Comparison of ENCODE assay signal across 10 cellular contexts in the genomic region with DNA sequence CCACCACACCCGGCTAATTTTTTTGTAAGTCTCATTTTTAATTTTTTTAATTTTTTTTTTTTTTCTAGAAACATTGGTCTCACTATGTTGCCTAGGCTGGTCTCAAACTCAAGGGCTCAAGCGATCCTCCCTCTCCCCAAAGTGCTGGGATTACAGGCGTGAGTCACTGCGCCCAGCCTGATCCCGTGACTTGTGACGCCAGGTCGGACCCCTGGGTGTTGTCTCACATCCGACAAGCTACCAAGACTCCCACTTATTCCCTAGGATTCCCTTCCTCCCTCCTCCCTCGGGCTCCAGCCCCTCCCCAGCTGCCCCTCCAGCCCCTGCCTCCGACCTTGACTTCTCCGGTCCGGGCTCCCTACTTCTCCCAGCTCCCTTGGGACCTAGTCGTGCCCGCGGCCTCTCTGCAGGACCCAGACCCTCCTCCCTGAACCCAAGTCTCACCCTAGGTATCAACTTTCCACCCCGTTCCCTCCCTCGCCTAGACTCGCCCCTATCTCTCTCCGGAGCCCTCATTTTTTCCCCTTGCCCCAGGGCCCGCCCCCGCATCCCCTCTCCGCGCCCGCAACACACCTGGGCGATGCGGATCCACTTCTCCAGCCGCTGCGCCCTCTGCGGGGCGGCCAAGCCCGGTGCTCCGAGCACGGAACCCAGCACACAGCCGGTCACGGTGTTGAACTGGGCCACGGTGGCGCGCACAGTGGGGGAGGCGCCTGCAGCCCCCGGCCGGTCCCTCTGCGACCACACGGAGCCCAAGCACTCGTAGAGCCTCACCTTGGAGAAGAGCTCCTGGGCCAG. TPM values are rescaled to one million over a fixed set of nuclear protein-coding genes. Genes with fewer than 3 reads are reported as not detected.
DNase-seq lines count a peak whose midpoint lies in the region; ATAC-seq and TF ChIP-seq lines count a peak whose summit lies in the region.
"Had no signal": no experiment of that assay in that cellular context is flagged by ENCODE, and none has a peak within 500 bp of the region (broad histone marks: within the 10 kb centered on the region; RNA-seq: fewer than 3 reads in every experiment).

No MANE protein-coding gene starts in this region.

- intact Hi-C loops in Caco-2 (cut with micrococcal nuclease; ENCODE audit: unreplicated experiment) = no loop called here

- BruUV-seq in Caco-2 (replicated peaks; lab: Mats Ljungman, UMichigan) = no TSS peak

- H3K4me3 ChIP-seq in iPS-20b (ENCODE audit: low read length) (peak overlapping the region; percentile 56; the same call in 1 of the 2 replicates), Caco-2 (ENCODE audit: low read depth, low read length) (no peak overlapping the region)
- H3K4me3 ChIP-seq: A549 had no signal

- DNase-seq in activated CD8-positive, alpha-beta memory T cell treated with anti-CD3 and anti-CD28 coated beads for 24 hours = peak; percentile 66
- no peak for DNase-seq in activated CD8-positive, alpha-beta memory T cell treated with anti-CD3 and anti-CD28 coated beads, Interleukin-2, amount 10 ng/mL, durations not matched to agents 7 days and 5 days
- peak; percentile 68 for DNase-seq in activated naive CD8-positive, alpha-beta T cell treated with anti-CD3 and anti-CD28 coated beads for 36 hours
- peak; percentile 63 for DNase-seq in stimulated activated naive CD8-positive, alpha-beta T cell treated with anti-CD3 and anti-CD28 coated beads, Interleukin-15, Interleukin-2, amounts not matched to agents 100 U/mL and 50 U/mL, for 24 hours
- DNase-seq in GF-D8 (lab: John Stamatoyannopoulos, UW) (no peak), Caco-2 (no peak)

- H3K4me1 ChIP-seq in iPS-20b (ENCODE audit: insufficient read depth, low read length) = no peaks in the 10 kb centered on the region
- no peaks in the 10 kb centered on the region for H3K4me1 ChIP-seq in Caco-2
- H3K4me1 ChIP-seq: A549 had no signal

- CTCF ChIA-PET in activated CD8-positive, alpha-beta memory T cell treated with anti-CD3 and anti-CD28 coated beads, Interleukin-2, amount 10 ng/mL, durations not matched to agents 7 days and 5 days (lab: Charles Lee) = interaction anchor here (0.6 to 1.3 kb wide), 3 partner anchors 24 to 170 kb away, joined by 3 to 4 read pairs (median 3); no protein-coding TSS in a partner anchor
- CTCF ChIA-PET in Caco-2 (lab: Charles Lee) = interaction anchor here (1.4 kb wide), 1 partner anchor 31 kb away, joined by 3 read pairs; no protein-coding TSS in a partner anchor

- no peak overlapping the region for H3K27ac ChIP-seq in iPS-20b (ENCODE audit: low read length)
- H3K27ac ChIP-seq: A549 had no signal

- peak overlapping the region; percentile 27; the same call in 1 of the 2 replicates for H3K9ac ChIP-seq in iPS-20b (ENCODE audit: low read depth, low read length)

- H3K27me3 ChIP-seq in iPS-20b (ENCODE audit: insufficient read depth, low read length) (0 out of 2 replicates have a peak, but pooled peaks cover 5% of the 10 kb centered on the region), Caco-2 (replicated peaks; ENCODE audit: control insufficient read depth, insufficient read depth, low read length) (no peaks in the 10 kb centered on the region)

- ATAC-seq in activated CD8-positive, alpha-beta memory T cell treated with anti-CD3 and anti-CD28 coated beads, Interleukin-2, amount 10 ng/mL, durations not matched to agents 7 days and 5 days = no peak
- ATAC-seq in stimulated activated naive CD8-positive, alpha-beta T cell treated with anti-CD3 and anti-CD28 coated beads, Interleukin-15, Interleukin-2, amounts not matched to agents 100 U/mL and 50 U/mL, for 24 hours = peak; percentile 71
- no peak for ATAC-seq in HG03039 (IDR thresholded peaks at IDR 0.05; ENCODE audit: unreplicated experiment)
- ATAC-seq: A549 had no signal

- H3K4me3 Mint-ChIP-seq in activated CD8-positive, alpha-beta memory T cell treated with anti-CD3 and anti-CD28 coated beads, Interleukin-2, amount 10 ng/mL, durations not matched to agents 7 days and 5 days = no peak overlapping the region
- H3K4me3 Mint-ChIP-seq in activated naive CD8-positive, alpha-beta T cell treated with anti-CD3 and anti-CD28 coated beads for 36 hours = no peak overlapping the region
- no peak overlapping the region for H3K4me3 Mint-ChIP-seq in Caco-2 (ENCODE audit: unreplicated experiment)

- POLR2A ChIA-PET in Caco-2 (lab: Charles Lee) = interaction anchor here (1.0 kb wide), 1 partner anchor 25 kb away, joined by 5 read pairs; no protein-coding TSS in a partner anchor

- no peaks in the 10 kb centered on the region for H3K9me3 ChIP-seq in iPS-20b (ENCODE audit: insufficient read depth, low read depth, low read length)
- no peaks in the 10 kb centered on the region for H3K9me3 ChIP-seq in Caco-2
- H3K9me3 ChIP-seq: A549 had no signal

- H3K4me1 Mint-ChIP-seq in activated CD8-positive, alpha-beta memory T cell treated with anti-CD3 and anti-CD28 coated beads, Interleukin-2, amount 10 ng/mL, durations not matched to agents 7 days and 5 days = no peaks in the 10 kb centered on the region
- H3K4me1 Mint-ChIP-seq in activated naive CD8-positive, alpha-beta T cell treated with anti-CD3 and anti-CD28 coated beads for 36 hours = no peaks in the 10 kb centered on the region
- H3K4me1 Mint-ChIP-seq in Caco-2 (ENCODE audit: low read depth, unreplicated experiment) = no peaks in the 10 kb centered on the region

- H3K36me3 ChIP-seq in iPS-20b (ENCODE audit: insufficient read depth, low read depth, low read length) (peaks cover 17% of the 10 kb centered on the region; the same call in 1 of the 2 replicates), Caco-2 (ENCODE audit: control insufficient read depth, insufficient read depth, low read length) (no peaks in the 10 kb centered on the region; the same call in 1 of the 2 replicates)

- no peaks in the 10 kb centered on the region for H3K9me3 Mint-ChIP-seq in activated CD8-positive, alpha-beta memory T cell treated with anti-CD3 and anti-CD28 coated beads, Interleukin-2, amount 10 ng/mL, durations not matched to agents 7 days and 5 days (ENCODE audit: low read depth)
- no peaks in the 10 kb centered on the region for H3K9me3 Mint-ChIP-seq in activated naive CD8-positive, alpha-beta T cell treated with anti-CD3 and anti-CD28 coated beads for 36 hours
- no peaks in the 10 kb centered on the region for H3K9me3 Mint-ChIP-seq in Caco-2 (ENCODE audit: unreplicated experiment)

- peaks cover 26% of the 10 kb centered on the region for H3K27me3 Mint-ChIP-seq in activated CD8-positive, alpha-beta memory T cell treated with anti-CD3 and anti-CD28 coated beads, Interleukin-2, amount 10 ng/mL, durations not matched to agents 7 days and 5 days
- H3K27me3 Mint-ChIP-seq in activated naive CD8-positive, alpha-beta T cell treated with anti-CD3 and anti-CD28 coated beads for 36 hours = peaks cover 25% of the 10 kb centered on the region
- H3K27me3 Mint-ChIP-seq in Caco-2 (ENCODE audit: insufficient read depth, unreplicated experiment) = no peaks in the 10 kb centered on the region

- no peaks in the 10 kb centered on the region for H3K36me3 Mint-ChIP-seq in activated CD8-positive, alpha-beta memory T cell treated with anti-CD3 and anti-CD28 coated beads, Interleukin-2, amount 10 ng/mL, durations not matched to agents 7 days and 5 days
- H3K36me3 Mint-ChIP-seq in activated naive CD8-positive, alpha-beta T cell treated with anti-CD3 and anti-CD28 coated beads for 36 hours = no peaks in the 10 kb centered on the region
- peaks cover 14% of the 10 kb centered on the region for H3K36me3 Mint-ChIP-seq in Caco-2 (ENCODE audit: insufficient read depth, unreplicated experiment)

- no peak overlapping the region for H3K27ac Mint-ChIP-seq in activated CD8-positive, alpha-beta memory T cell treated with anti-CD3 and anti-CD28 coated beads, Interleukin-2, amount 10 ng/mL, durations not matched to agents 7 days and 5 days
- no peak overlapping the region for H3K27ac Mint-ChIP-seq in activated naive CD8-positive, alpha-beta T cell treated with anti-CD3 and anti-CD28 coated beads for 36 hours
- no peak overlapping the region for H3K27ac Mint-ChIP-seq in Caco-2 (ENCODE audit: unreplicated experiment)

- TF ChIP-seq CTCF in Caco-2 (IDR thresholded peaks at IDR 0.05; ENCODE audit: insufficient read depth in 1 of 2, low read depth in 1 of 2, low read length in 1 of 2, severe bottlenecking in 1 of 2, unreplicated experiment in 1 of 2) = no peak

RNA-seq across cellular contexts. Expression of a gene that starts 13.1 kb away (rescaled TPM):
- not detected for total RNA-seq in activated CD8-positive, alpha-beta memory T cell treated with anti-CD3 and anti-CD28 coated beads, Interleukin-2, amount 10 ng/mL, durations not matched to agents 7 days and 5 days
- total RNA-seq in activated naive CD8-positive, alpha-beta T cell treated with anti-CD3 and anti-CD28 coated beads for 36 hours = not detected
- 53.1 and 58.8 TPM in 2 replicates for total RNA-seq in Caco-2 (2022)

RNA-seq across cellular contexts. Expression of a gene that starts 21.9 kb away (rescaled TPM):
- 1 to 10 TPM; 8.1 to 9.1 TPM for total RNA-seq in activated CD8-positive, alpha-beta memory T cell treated with anti-CD3 and anti-CD28 coated beads, Interleukin-2, amount 10 ng/mL, durations not matched to agents 7 days and 5 days
- 1 to 10 TPM; 3.6 to 4.5 TPM for total RNA-seq in activated naive CD8-positive, alpha-beta T cell treated with anti-CD3 and anti-CD28 coated beads for 36 hours
- total RNA-seq in Caco-2 (2022) = 6.1 and 7.9 TPM in 2 replicates

RNA-seq across cellular contexts. Expression of a gene that starts 28.9 kb away (rescaled TPM):
- total RNA-seq in activated CD8-positive, alpha-beta memory T cell treated with anti-CD3 and anti-CD28 coated beads, Interleukin-2, amount 10 ng/mL, durations not matched to agents 7 days and 5 days = under 1 TPM; 0.15 to 0.54 TPM
- total RNA-seq in activated naive CD8-positive, alpha-beta T cell treated with anti-CD3 and anti-CD28 coated beads for 36 hours = under 1 TPM; 0.27 to 0.32 TPM
- total RNA-seq in Caco-2 (2022) = not detected in 2 replicates
- total RNA-seq: lung microvascular endothelial cell had no signal

RNA-seq across cellular contexts. Expression of a gene that starts 29.4 kb away (rescaled TPM):
- total RNA-seq in activated CD8-positive, alpha-beta memory T cell treated with anti-CD3 and anti-CD28 coated beads, Interleukin-2, amount 10 ng/mL, durations not matched to agents 7 days and 5 days = 100 to 1,000 TPM; 278 to 306 TPM
- total RNA-seq in activated naive CD8-positive, alpha-beta T cell treated with anti-CD3 and anti-CD28 coated beads for 36 hours = 100 to 1,000 TPM; 212 to 222 TPM
- 412 and 456 TPM in 2 replicates for total RNA-seq in Caco-2 (2022)

RNA-seq across cellular contexts. Expression of a gene that starts 31.6 kb away (rescaled TPM):
- total RNA-seq in activated CD8-positive, alpha-beta memory T cell treated with anti-CD3 and anti-CD28 coated beads, Interleukin-2, amount 10 ng/mL, durations not matched to agents 7 days and 5 days = 1 to 10 TPM; 2.6 to 3.9 TPM
- total RNA-seq in activated naive CD8-positive, alpha-beta T cell treated with anti-CD3 and anti-CD28 coated beads for 36 hours = 1 to 10 TPM; 2.1 to 2.2 TPM
- total RNA-seq in Caco-2 (2022) = 3.7 and 3.9 TPM in 2 replicates

Comparison
In these comparisons a context has a peak if more than half of its experiments do, and no peak if none do; other contexts are left out.
1. DNase-seq: peak in activated CD8-positive, alpha-beta memory T cell treated with anti-CD3 and anti-CD28 coated beads for 24 hours (single experiment), activated naive CD8-positive, alpha-beta T cell treated with anti-CD3 and anti-CD28 coated beads for 36 hours (single experiment) and stimulated activated naive CD8-positive, alpha-beta T cell treated with anti-CD3 and anti-CD28 coated beads, Interleukin-15, Interleukin-2, amounts not matched to agents 100 U/mL and 50 U/mL, for 24 hours (single experiment); none in activated CD8-positive, alpha-beta memory T cell treated with anti-CD3 and anti-CD28 coated beads, Interleukin-2, amount 10 ng/mL, durations not matched to agents 7 days and 5 days (single experiment), GF-D8 (single experiment) and Caco-2 (0 of 2).
2. RNA of a gene that starts 13.1 kb away (total RNA-seq): 53.1 to 58.8 TPM in Caco-2; not detected in activated naive CD8-positive, alpha-beta T cell treated with anti-CD3 and anti-CD28 coated beads for 36 hours and not detected in activated CD8-positive, alpha-beta memory T cell treated with anti-CD3 and anti-CD28 coated beads, Interleukin-2, amount 10 ng/mL, durations not matched to agents 7 days and 5 days; every median in the first group is over 10 times any median in the second.